Comparison of ENCODE assay signal across 8 cellular contexts in genomic region chr11:112085822-112086421, GRCh38.
DNase-seq lines count a peak whose midpoint lies in the region; ATAC-seq lines count a peak whose summit lies in the region.

No MANE protein-coding gene starts in this region.

- DNase-seq in activated gamma-delta T cell treated with anti-CD3 and anti-CD28 coated beads, Interleukin-2, amount 50 U/mL, for 16 hours (ENCODE audit: low read depth) = peak; percentile 9
- DNase-seq in activated gamma-delta T cell treated with Interleukin-2 at 50 U/mL for 16 hours = no peak
- DNase-seq in OCI-M2 (lab: John Stamatoyannopoulos, UW; ENCODE audit: unreplicated experiment) = peak; percentile 28
- DNase-seq in iPS-NIHi11 (ENCODE audit: low spot score) = peak; percentile 40
- DNase-seq in stimulated activated CD4-positive, alpha-beta T cell treated with anti-CD3 and anti-CD28 coated beads, Interleukin-15, amount 100 ng/mL, for 48 hours (ENCODE audit: low read depth in 2 of 2) = peak; percentile 25 to 37
- DNase-seq in cerebellar cortex (ENCODE audit: low spot score) = no peak

- H3K27ac ChIP-seq in angular gyrus (ENCODE audit: low read depth, low read length) = peak overlapping the region; percentile 54

- peak; percentile 27 for ATAC-seq in HG02870 (IDR thresholded peaks at IDR 0.05; ENCODE audit: unreplicated experiment)

Comparison
In these comparisons a context has a peak if more than half of its experiments do, and no peak if none do; other contexts are left out.
1. DNase-seq: peak in activated gamma-delta T cell treated with anti-CD3 and anti-CD28 coated beads, Interleukin-2, amount 50 U/mL, for 16 hours (single experiment), OCI-M2 (single experiment), iPS-NIHi11 (single experiment) and stimulated activated CD4-positive, alpha-beta T cell treated with anti-CD3 and anti-CD28 coated beads, Interleukin-15, amount 100 ng/mL, for 48 hours (2 of 2); none in activated gamma-delta T cell treated with Interleukin-2 at 50 U/mL for 16 hours (single experiment) and cerebellar cortex (single experiment).